ENCODE assay signal across 8 cellular contexts in genomic region chr5:42756630-42757601, GRCh38. TPM values are rescaled to one million over a fixed set of nuclear protein-coding genes. Genes with fewer than 3 reads are reported as not detected.
A peak's percentile ranks its signal among the peaks of the same experiment; 100 is the strongest.
DNase-seq lines count a peak whose midpoint lies in the region; ATAC-seq and TF ChIP-seq lines count a peak whose summit lies in the region.

TSS of gene CCDC152 (plus strand) at chr5:42756818. CDS start at chr5:42759122, 2,304 bp downstream.

- H3K36me3 ChIP-seq in SJCRH30 = no peaks in the 10 kb centered on the region

- intact Hi-C loops in CD4-positive, alpha-beta T cell (cut with DNase I, micrococcal nuclease) = no loop called here
- intact Hi-C loops in cardiac septum (cut with DNase I) = no loop called here

- H3K4me3 Mint-ChIP-seq in CD4-positive, alpha-beta T cell = peak within 1 kb of the TSS; percentile 93

- no peak for TF ChIP-seq CTCF in CD4-positive, alpha-beta T cell (IDR thresholded peaks at IDR 0.05)

- peak; percentile 97 for ATAC-seq in CD4-positive, alpha-beta T cell (ENCODE audit: poor library complexity)
- ATAC-seq in GM21737 (IDR thresholded peaks at IDR 0.05; ENCODE audit: unreplicated experiment) = peak; percentile 83

- H3K9me3 Mint-ChIP-seq in CD4-positive, alpha-beta T cell = no peaks in the 10 kb centered on the region

- H3K4me1 ChIP-seq in SJCRH30 = no peaks in the 10 kb centered on the region

- H3K27ac ChIP-seq in CD4-positive, alpha-beta T cell (ENCODE audit: low read depth, low read length) = no peak within 1 kb of the TSS
- H3K27ac ChIP-seq in skin epidermis (peak within 1 kb of the TSS in 1 of 21 experiments; percentile 30), SJCRH30 (no peak within 1 kb of the TSS)

- peak; percentile 29 to 62 (median 41) for DNase-seq in CD4-positive, alpha-beta T cell
- DNase-seq in NCI-H446 (lab: John Stamatoyannopoulos, UW) (peak; percentile 50 to 84), cardiac septum (ENCODE audit: low spot score) (peak; percentile 67), SJCRH30 (no peak), amniotic stem cell (lab: John Stamatoyannopoulos, UW) (no peak)
- peak; percentile 40 for DNase-seq in activated T-helper 9 cell treated with anti-CD3 and anti-CD28 coated beads, Interleukin-2, amount 50 U/mL, for 16 hours (ENCODE audit: low read depth)

- peaks cover 17% of the 10 kb centered on the region for H3K36me3 Mint-ChIP-seq in CD4-positive, alpha-beta T cell (ENCODE audit: low read depth)

- peaks cover 15% of the 10 kb centered on the region for H3K4me1 Mint-ChIP-seq in CD4-positive, alpha-beta T cell (ENCODE audit: low read depth)

- CTCF ChIA-PET in CD4-positive, alpha-beta T cell (lab: Charles Lee) = no interaction called here

- no peaks in the 10 kb centered on the region for H3K27me3 ChIP-seq in CD4-positive, alpha-beta T cell (ENCODE audit: control insufficient read depth, insufficient read depth, low read length)
- H3K27me3 ChIP-seq in SJCRH30 = no peaks in the 10 kb centered on the region

- H3K4me3 ChIP-seq in skin epidermis (peak within 1 kb of the TSS in 6 of 7 experiments; percentile 15 to 44 (median 26)), SJCRH30 (no peak within 1 kb of the TSS)

- POLR2A ChIA-PET in CD4-positive, alpha-beta T cell (lab: Charles Lee) = interaction anchor here (0.7 kb wide), 1 partner anchor 853 kb away, joined by 3 read pairs; the partner anchor contains the start of gene RIMOC1

- no peaks in the 10 kb centered on the region for H3K9me3 ChIP-seq in CD4-positive, alpha-beta T cell (ENCODE audit: control insufficient read depth, low read length)
- H3K9me3 ChIP-seq in SJCRH30 (replicated peaks) = no peaks in the 10 kb centered on the region

- peak within 1 kb of the TSS; percentile 77 for H3K27ac Mint-ChIP-seq in CD4-positive, alpha-beta T cell

- H3K27me3 Mint-ChIP-seq in CD4-positive, alpha-beta T cell = peaks cover 24% of the 10 kb centered on the region

RNA-seq across cellular contexts. Expression of gene CCDC152, which starts in this region (rescaled TPM):
- total RNA-seq in CD4-positive, alpha-beta T cell = 1 to 10 TPM; 1.2 to 1.6 TPM
- 1.0 TPM for total RNA-seq in cardiac septum
- total RNA-seq in SJCRH30 (2014; rRNA removed; shearing (Covaris generic)) = 0.20 and 0.23 TPM in 2 replicates

Comparison
In these comparisons a context has a peak if more than half of its experiments do, and no peak if none do; other contexts are left out.
1. DNase-seq: peak in CD4-positive, alpha-beta T cell (10 of 10), NCI-H446 (2 of 2), activated T-helper 9 cell treated with anti-CD3 and anti-CD28 coated beads, Interleukin-2, amount 50 U/mL, for 16 hours (single experiment) and cardiac septum (single experiment); none in SJCRH30 (0 of 2) and amniotic stem cell (single experiment).